ENCODE assay signal across 1 cellular context in the genomic region with DNA sequence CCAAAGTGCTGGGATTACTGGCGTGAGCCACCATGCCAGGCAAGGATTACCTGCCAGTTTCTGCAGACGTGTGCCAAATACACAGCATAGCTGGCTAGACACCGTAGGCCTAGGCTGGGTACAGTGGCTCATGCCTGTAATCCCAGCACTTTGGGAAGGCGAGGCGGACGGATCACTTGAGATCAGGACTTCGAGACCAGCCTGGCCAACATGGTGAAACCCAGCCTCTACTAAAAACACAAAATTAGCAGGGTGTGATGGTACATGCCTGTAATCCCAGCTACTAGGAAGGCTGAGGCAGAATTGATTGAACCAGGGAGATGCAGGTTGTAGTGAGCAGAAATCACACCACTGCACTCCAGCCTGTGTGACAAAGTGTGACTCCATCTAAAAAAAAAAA.
TF ChIP-seq lines count a peak whose summit lies in the region.

No MANE protein-coding gene starts in this region.

TF ChIP-seq in HepG2, 621 proteins besides CTCF, POLR2A, EP300 and RAD21:
- TF ChIP-seq, protein P1, sequence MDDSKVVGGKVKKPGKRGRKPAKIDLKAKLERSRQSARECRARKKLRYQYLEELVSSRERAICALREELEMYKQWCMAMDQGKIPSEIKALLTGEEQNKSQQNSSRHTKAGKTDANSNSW (CRISPR knock-in tag; IDR thresholded peaks at IDR 0.05; ENCODE audit: borderline replicate concordance): no peak
- TF ChIP-seq NR2F2 (IDR thresholded peaks at IDR 0.05; ENCODE audit: borderline replicate concordance, low read depth) (no peak), SNAPC2 (CRISPR knock-in tag; IDR thresholded peaks at IDR 0.05) (no peak), KAT7 (CRISPR knock-in tag; IDR thresholded peaks at IDR 0.05; ENCODE audit: borderline replicate concordance) (no peak), NR1H2 (CRISPR knock-in tag; IDR thresholded peaks at IDR 0.05; ENCODE audit: borderline replicate concordance, low read depth) (no peak), ZNF747 (CRISPR knock-in tag; IDR thresholded peaks at IDR 0.05; ENCODE audit: borderline replicate concordance) (no peak), MBD4 (IDR thresholded peaks at IDR 0.05; ENCODE audit: borderline replicate concordance, low read length) (no peak), MTA1 (CRISPR knock-in tag; IDR thresholded peaks at IDR 0.05; ENCODE audit: borderline replicate concordance) (no peak), GTF3A (CRISPR knock-in tag; conservative IDR thresholded peaks at IDR 0.05) (no peak), ZNF792 (CRISPR knock-in tag; IDR thresholded peaks at IDR 0.05) (no peak), SP1 (IDR thresholded peaks at IDR 0.05) (no peak), SP1 (CRISPR knock-in tag; IDR thresholded peaks at IDR 0.05) (no peak), JUN (CRISPR knock-in tag; IDR thresholded peaks at IDR 0.05) (no peak), FOSL1 (CRISPR knock-in tag; IDR thresholded peaks at IDR 0.05; ENCODE audit: borderline replicate concordance) (no peak), ZFP1 (CRISPR knock-in tag; IDR thresholded peaks at IDR 0.05) (no peak), ZNF34 (CRISPR knock-in tag; IDR thresholded peaks at IDR 0.05; ENCODE audit: borderline replicate concordance) (no peak), ZNF644 (CRISPR knock-in tag; IDR thresholded peaks at IDR 0.05; ENCODE audit: low read depth) (no peak)
- TF ChIP-seq, protein P2, sequence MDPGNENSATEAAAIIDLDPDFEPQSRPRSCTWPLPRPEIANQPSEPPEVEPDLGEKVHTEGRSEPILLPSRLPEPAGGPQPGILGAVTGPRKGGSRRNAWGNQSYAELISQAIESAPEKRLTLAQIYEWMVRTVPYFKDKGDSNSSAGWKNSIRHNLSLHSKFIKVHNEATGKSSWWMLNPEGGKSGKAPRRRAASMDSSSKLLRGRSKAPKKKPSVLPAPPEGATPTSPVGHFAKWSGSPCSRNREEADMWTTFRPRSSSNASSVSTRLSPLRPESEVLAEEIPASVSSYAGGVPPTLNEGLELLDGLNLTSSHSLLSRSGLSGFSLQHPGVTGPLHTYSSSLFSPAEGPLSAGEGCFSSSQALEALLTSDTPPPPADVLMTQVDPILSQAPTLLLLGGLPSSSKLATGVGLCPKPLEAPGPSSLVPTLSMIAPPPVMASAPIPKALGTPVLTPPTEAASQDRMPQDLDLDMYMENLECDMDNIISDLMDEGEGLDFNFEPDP (CRISPR knock-in tag; conservative IDR thresholded peaks at IDR 0.05): no peak
- TF ChIP-seq, protein P3, sequence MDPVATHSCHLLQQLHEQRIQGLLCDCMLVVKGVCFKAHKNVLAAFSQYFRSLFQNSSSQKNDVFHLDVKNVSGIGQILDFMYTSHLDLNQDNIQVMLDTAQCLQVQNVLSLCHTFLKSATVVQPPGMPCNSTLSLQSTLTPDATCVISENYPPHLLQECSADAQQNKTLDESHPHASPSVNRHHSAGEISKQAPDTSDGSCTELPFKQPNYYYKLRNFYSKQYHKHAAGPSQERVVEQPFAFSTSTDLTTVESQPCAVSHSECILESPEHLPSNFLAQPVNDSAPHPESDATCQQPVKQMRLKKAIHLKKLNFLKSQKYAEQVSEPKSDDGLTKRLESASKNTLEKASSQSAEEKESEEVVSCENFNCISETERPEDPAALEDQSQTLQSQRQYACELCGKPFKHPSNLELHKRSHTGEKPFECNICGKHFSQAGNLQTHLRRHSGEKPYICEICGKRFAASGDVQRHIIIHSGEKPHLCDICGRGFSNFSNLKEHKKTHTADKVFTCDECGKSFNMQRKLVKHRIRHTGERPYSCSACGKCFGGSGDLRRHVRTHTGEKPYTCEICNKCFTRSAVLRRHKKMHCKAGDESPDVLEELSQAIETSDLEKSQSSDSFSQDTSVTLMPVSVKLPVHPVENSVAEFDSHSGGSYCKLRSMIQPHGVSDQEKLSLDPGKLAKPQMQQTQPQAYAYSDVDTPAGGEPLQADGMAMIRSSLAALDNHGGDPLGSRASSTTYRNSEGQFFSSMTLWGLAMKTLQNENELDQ (CRISPR knock-in tag; IDR thresholded peaks at IDR 0.05; ENCODE audit: borderline replicate concordance): no peak
- TF ChIP-seq, protein P4, sequence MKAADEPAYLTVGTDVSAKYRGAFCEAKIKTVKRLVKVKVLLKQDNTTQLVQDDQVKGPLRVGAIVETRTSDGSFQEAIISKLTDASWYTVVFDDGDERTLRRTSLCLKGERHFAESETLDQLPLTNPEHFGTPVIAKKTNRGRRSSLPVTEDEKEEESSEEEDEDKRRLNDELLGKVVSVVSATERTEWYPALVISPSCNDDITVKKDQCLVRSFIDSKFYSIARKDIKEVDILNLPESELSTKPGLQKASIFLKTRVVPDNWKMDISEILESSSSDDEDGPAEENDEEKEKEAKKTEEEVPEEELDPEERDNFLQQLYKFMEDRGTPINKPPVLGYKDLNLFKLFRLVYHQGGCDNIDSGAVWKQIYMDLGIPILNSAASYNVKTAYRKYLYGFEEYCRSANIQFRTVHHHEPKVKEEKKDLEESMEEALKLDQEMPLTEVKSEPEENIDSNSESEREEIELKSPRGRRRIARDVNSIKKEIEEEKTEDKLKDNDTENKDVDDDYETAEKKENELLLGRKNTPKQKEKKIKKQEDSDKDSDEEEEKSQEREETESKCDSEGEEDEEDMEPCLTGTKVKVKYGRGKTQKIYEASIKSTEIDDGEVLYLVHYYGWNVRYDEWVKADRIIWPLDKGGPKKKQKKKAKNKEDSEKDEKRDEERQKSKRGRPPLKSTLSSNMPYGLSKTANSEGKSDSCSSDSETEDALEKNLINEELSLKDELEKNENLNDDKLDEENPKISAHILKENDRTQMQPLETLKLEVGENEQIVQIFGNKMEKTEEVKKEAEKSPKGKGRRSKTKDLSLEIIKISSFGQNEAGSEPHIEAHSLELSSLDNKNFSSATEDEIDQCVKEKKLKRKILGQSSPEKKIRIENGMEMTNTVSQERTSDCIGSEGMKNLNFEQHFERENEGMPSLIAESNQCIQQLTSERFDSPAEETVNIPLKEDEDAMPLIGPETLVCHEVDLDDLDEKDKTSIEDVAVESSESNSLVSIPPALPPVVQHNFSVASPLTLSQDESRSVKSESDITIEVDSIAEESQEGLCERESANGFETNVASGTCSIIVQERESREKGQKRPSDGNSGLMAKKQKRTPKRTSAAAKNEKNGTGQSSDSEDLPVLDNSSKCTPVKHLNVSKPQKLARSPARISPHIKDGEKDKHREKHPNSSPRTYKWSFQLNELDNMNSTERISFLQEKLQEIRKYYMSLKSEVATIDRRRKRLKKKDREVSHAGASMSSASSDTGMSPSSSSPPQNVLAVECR (CRISPR knock-in tag; IDR thresholded peaks at IDR 0.05; ENCODE audit: borderline replicate concordance): no peak
- TF ChIP-seq, protein P5, sequence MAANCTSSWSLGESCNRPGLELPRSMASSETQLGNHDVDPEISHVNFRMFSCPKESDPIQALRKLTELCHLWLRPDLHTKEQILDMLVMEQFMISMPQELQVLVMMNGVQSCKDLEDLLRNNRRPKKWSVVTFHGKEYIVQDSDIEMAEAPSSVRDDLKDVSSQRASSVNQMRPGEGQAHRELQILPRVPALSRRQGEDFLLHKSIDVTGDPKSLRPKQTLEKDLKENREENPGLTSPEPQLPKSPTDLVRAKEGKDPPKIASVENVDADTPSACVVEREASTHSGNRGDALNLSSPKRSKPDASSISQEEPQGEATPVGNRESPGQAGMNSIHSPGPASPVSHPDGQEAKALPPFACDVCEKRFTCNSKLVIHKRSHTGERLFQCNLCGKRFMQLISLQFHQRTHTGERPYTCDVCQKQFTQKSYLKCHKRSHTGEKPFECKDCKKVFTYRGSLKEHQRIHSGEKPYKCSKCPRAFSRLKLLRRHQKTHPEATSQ (CRISPR knock-in tag; IDR thresholded peaks at IDR 0.05; ENCODE audit: borderline replicate concordance): no peak
TF ChIP-seq in HepG2: peak in this region for 0.
